13 cellular contexts compared by ENCODE assay signal in the genomic region with DNA sequence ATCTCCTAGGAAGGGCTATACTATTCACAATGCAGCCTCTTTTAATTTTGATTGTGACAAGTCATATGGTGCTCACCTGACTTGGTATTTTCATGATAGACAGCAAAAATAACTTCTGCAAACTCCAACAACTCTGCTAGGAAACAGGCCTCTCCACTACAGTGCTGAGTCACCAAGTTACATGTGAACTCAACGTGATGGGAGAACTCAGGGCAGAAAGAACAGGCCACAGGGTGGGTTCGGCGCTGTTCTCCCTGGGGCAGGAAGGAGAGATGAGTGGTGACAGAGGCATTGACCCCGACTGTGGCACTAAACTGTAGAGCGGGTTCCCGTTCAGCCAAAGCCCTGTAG.
DNase-seq lines count a peak whose midpoint lies in the region; ATAC-seq and TF ChIP-seq lines count a peak whose summit lies in the region.
"Had no signal": no experiment of that assay in that cellular context is flagged by ENCODE, and none has a peak within 500 bp of the region (broad histone marks: within the 10 kb centered on the region; RNA-seq: fewer than 3 reads in every experiment).

No MANE protein-coding gene starts in this region.

- H3K4me1 Mint-ChIP-seq in activated CD4-positive, alpha-beta T cell treated with anti-CD3 and anti-CD28 coated beads for 36 hours, result no peaks in the 10 kb centered on the region
- peaks cover 10% of the 10 kb centered on the region for H3K4me1 Mint-ChIP-seq in stimulated activated effector memory CD8-positive, alpha-beta T cell treated with anti-CD3 and anti-CD28 coated beads, Interleukin-12 subunit alpha, Interleukin-12 subunit beta, amount 100 ng/mL, for 72 hours
- H3K4me1 Mint-ChIP-seq: nephron had no signal

- peak; percentile 42 for ATAC-seq in activated CD4-positive, alpha-beta T cell treated with anti-CD3 and anti-CD28 coated beads for 36 hours
- ATAC-seq in stimulated activated effector memory CD8-positive, alpha-beta T cell treated with anti-CD3 and anti-CD28 coated beads, Interleukin-12 subunit alpha, Interleukin-12 subunit beta, amount 100 ng/mL, for 72 hours, result peak; percentile 61
- no peak for ATAC-seq in HG02852 (IDR thresholded peaks at IDR 0.05; ENCODE audit: unreplicated experiment)
- ATAC-seq in GM19351 (IDR thresholded peaks at IDR 0.05; ENCODE audit: unreplicated experiment), result no peak

- H3K27me3 ChIP-seq in SK-N-SH (ENCODE audit: insufficient read depth), result no peaks in the 10 kb centered on the region
- H3K27me3 ChIP-seq: heart right ventricle had no signal

- no peaks in the 10 kb centered on the region for H3K79me2 ChIP-seq in SK-N-SH (ENCODE audit: insufficient read depth)

- H2AFZ ChIP-seq in SK-N-SH (ENCODE audit: low read depth), result no peak overlapping the region

- peaks cover 0 to 8% of the 10 kb centered on the region in 2 experiments; a peak in 2 of 4 replicates for H3K4me1 ChIP-seq in SK-N-SH (ENCODE audit: control insufficient read depth in 1 of 2, insufficient read depth in 2 of 2, low read depth in 1 of 2, low read length in 1 of 2)
- H3K4me1 ChIP-seq: heart right ventricle had no signal

- H3K36me3 Mint-ChIP-seq in activated CD4-positive, alpha-beta T cell treated with anti-CD3 and anti-CD28 coated beads for 36 hours (ENCODE audit: low read depth), result peaks cover 40% of the 10 kb centered on the region
- peaks cover 62% of the 10 kb centered on the region for H3K36me3 Mint-ChIP-seq in stimulated activated effector memory CD8-positive, alpha-beta T cell treated with anti-CD3 and anti-CD28 coated beads, Interleukin-12 subunit alpha, Interleukin-12 subunit beta, amount 100 ng/mL, for 72 hours

- no peaks in the 10 kb centered on the region for H3K27me3 Mint-ChIP-seq in activated CD4-positive, alpha-beta T cell treated with anti-CD3 and anti-CD28 coated beads for 36 hours
- H3K27me3 Mint-ChIP-seq: T-helper 17 cell had no signal

- H3K9me2 ChIP-seq in SK-N-SH, result no peaks in the 10 kb centered on the region

- no peak overlapping the region for H3K4me2 ChIP-seq in SK-N-SH

- no peak overlapping the region for H3K9ac ChIP-seq in SK-N-SH

- peak overlapping the region; percentile 56 for H3K27ac Mint-ChIP-seq in activated CD4-positive, alpha-beta T cell treated with anti-CD3 and anti-CD28 coated beads for 36 hours
- H3K27ac Mint-ChIP-seq in stimulated activated effector memory CD8-positive, alpha-beta T cell treated with anti-CD3 and anti-CD28 coated beads, Interleukin-12 subunit alpha, Interleukin-12 subunit beta, amount 100 ng/mL, for 72 hours, result peak overlapping the region; percentile 87
- H3K27ac Mint-ChIP-seq: activated naive CD4-positive, alpha-beta T cell treated with anti-CD3 and anti-CD28 coated beads for 36 hours; nephron; T-helper 17 cell had no signal

- CTCF ChIA-PET in activated CD4-positive, alpha-beta T cell treated with anti-CD3 and anti-CD28 coated beads for 36 hours (lab: Charles Lee), result interaction anchor here (0.5 to 0.7 kb wide), 2 partner anchors 197 to 637 kb away, joined by 3 to 4 read pairs; no protein-coding TSS in a partner anchor
- CTCF ChIA-PET in SK-N-SH (lab: Yijun Ruan, JAX), result no interaction called here
- CTCF ChIA-PET in RWPE1 (lab: Yijun Ruan, JAX), result interaction anchor here (0.9 kb wide), 1 partner anchor 122 kb away, joined by 4 read pairs; no protein-coding TSS in a partner anchor

- DNase-seq in activated CD4-positive, alpha-beta T cell treated with anti-CD3 and anti-CD28 coated beads for 36 hours, result no peak
- no peak for DNase-seq in activated CD4-positive, alpha-beta T cell treated with anti-CD3 and anti-CD28 coated beads, Interleukin-2, amount 50 U/mL, for 4 hours
- DNase-seq in SK-N-SH (no peak), globus pallidus (ENCODE audit: low spot score) (peak; percentile 60), RWPE1 (ENCODE audit: low spot score) (no peak)
- DNase-seq in stimulated activated effector memory CD8-positive, alpha-beta T cell treated with anti-CD3 and anti-CD28 coated beads, Interleukin-12 subunit alpha, Interleukin-12 subunit beta, amount 100 ng/mL, for 72 hours (ENCODE audit: low spot score in 2 of 2), result no peak
- DNase-seq: activated naive CD4-positive, alpha-beta T cell treated with anti-CD3 and anti-CD28 coated beads for 36 hours; heart right ventricle; NCI-H446; T-helper 17 cell had no signal

- no peak overlapping the region for H3K4me3 ChIP-seq in SK-N-SH (ENCODE audit: low read depth in 2 of 2, low read length in 1 of 2)
- H3K4me3 ChIP-seq: heart right ventricle had no signal

- H3K9me3 Mint-ChIP-seq in activated CD4-positive, alpha-beta T cell treated with anti-CD3 and anti-CD28 coated beads for 36 hours (ENCODE audit: low read depth), result no peaks in the 10 kb centered on the region
- no peaks in the 10 kb centered on the region for H3K9me3 Mint-ChIP-seq in stimulated activated effector memory CD8-positive, alpha-beta T cell treated with anti-CD3 and anti-CD28 coated beads, Interleukin-12 subunit alpha, Interleukin-12 subunit beta, amount 100 ng/mL, for 72 hours

- intact Hi-C loops in activated CD4-positive, alpha-beta T cell treated with anti-CD3 and anti-CD28 coated beads for 36 hours (cut with DNase I, micrococcal nuclease), result loop anchor here in 1 of 2 experiments (5.0 kb wide), 1 partner anchor 123 kb away; no protein-coding TSS in a partner anchor

- peaks cover 15% of the 10 kb centered on the region for H3F3A ChIP-seq in SK-N-SH (replicated peaks; ENCODE audit: insufficient read depth)

- H4K20me1 ChIP-seq in SK-N-SH (ENCODE audit: insufficient read depth), result no peaks in the 10 kb centered on the region

- TF ChIP-seq RAD21 in SK-N-SH (IDR thresholded peaks at IDR 0.05; ENCODE audit: low read length), result no peak

- peak overlapping the region; percentile 6 to 28; a peak in 1 of 4 replicates for H3K27ac ChIP-seq in SK-N-SH (ENCODE audit: low read depth in 2 of 2, low read length in 1 of 2)
- H3K27ac ChIP-seq in RWPE1, result no peak overlapping the region
- H3K27ac ChIP-seq: heart right ventricle had no signal

- peaks cover 39 to 59% of the 10 kb centered on the region in 2 experiments for H3K36me3 ChIP-seq in SK-N-SH (replicated peaks in 1 of 2; ENCODE audit: control insufficient read depth in 1 of 2, insufficient read depth in 2 of 2, low read length in 1 of 2)

- no peak overlapping the region for H3K4me3 Mint-ChIP-seq in activated CD4-positive, alpha-beta T cell treated with anti-CD3 and anti-CD28 coated beads for 36 hours
- H3K4me3 Mint-ChIP-seq in stimulated activated effector memory CD8-positive, alpha-beta T cell treated with anti-CD3 and anti-CD28 coated beads, Interleukin-12 subunit alpha, Interleukin-12 subunit beta, amount 100 ng/mL, for 72 hours, result no peak overlapping the region
- H3K4me3 Mint-ChIP-seq: activated naive CD4-positive, alpha-beta T cell treated with anti-CD3 and anti-CD28 coated beads for 36 hours; nephron; T-helper 17 cell had no signal

- POLR2A ChIA-PET in activated CD4-positive, alpha-beta T cell treated with anti-CD3 and anti-CD28 coated beads for 36 hours (lab: Charles Lee), result no interaction called here
- POLR2A ChIA-PET in SK-N-SH (lab: Yijun Ruan, JAX) (no interaction called here), RWPE1 (lab: Yijun Ruan, JAX; ENCODE audit: low non-redundant PET) (no interaction called here)

- WGBS in SK-N-SH (ENCODE audit: low lambda C conversion rate), result 90% methylated on average over 6 of the region's 6 CpGs

- TF ChIP-seq EP300 in SK-N-SH (IDR thresholded peaks at IDR 0.05; ENCODE audit: borderline replicate concordance in 1 of 2, low read depth in 1 of 2, low read length in 1 of 2), result no peak

- TF ChIP-seq CTCF in SK-N-SH (IDR thresholded peaks at IDR 0.05), result no peak
- TF ChIP-seq CTCF in RWPE1 (conservative IDR thresholded peaks at IDR 0.05; ENCODE audit: low read depth), result no peak

- H3K9me3 ChIP-seq in SK-N-SH, result no peaks in the 10 kb centered on the region

TF ChIP-seq in SK-N-SH, 30 proteins besides CTCF, POLR2A, EP300 and RAD21 (continues in another document):
- TF ChIP-seq POLR2AphosphoS5 (IDR thresholded peaks at IDR 0.05; ENCODE audit: low read depth, low read length), result no peak
- no peak for TF ChIP-seq TEAD4 (IDR thresholded peaks at IDR 0.05; ENCODE audit: borderline replicate concordance, insufficient read depth)
- TF ChIP-seq USF2 (IDR thresholded peaks at IDR 0.05; ENCODE audit: borderline replicate concordance, low read depth, low read length), result no peak
- no peak for TF ChIP-seq TAF1 (IDR thresholded peaks at IDR 0.05; ENCODE audit: borderline replicate concordance, low read depth, low read length)
- TF ChIP-seq GATA2 (CRISPR knock-in tag; IDR thresholded peaks at IDR 0.05), result no peak
- no peak for TF ChIP-seq USF1 (IDR thresholded peaks at IDR 0.05; ENCODE audit: borderline replicate concordance, low read depth)
- TF ChIP-seq YY1 (IDR thresholded peaks at IDR 0.05; ENCODE audit: low read depth), result no peak
- no peak for TF ChIP-seq RCOR1 (IDR thresholded peaks at IDR 0.05; ENCODE audit: low read length)
- no peak for TF ChIP-seq PBX3 (IDR thresholded peaks at IDR 0.05)
- TF ChIP-seq EZH2phosphoT487 (IDR thresholded peaks at IDR 0.05; ENCODE audit: borderline replicate concordance, low read depth), result no peak
- no peak for TF ChIP-seq NFIC (IDR thresholded peaks at IDR 0.05; ENCODE audit: borderline replicate concordance)
- no peak for TF ChIP-seq MXI1 (IDR thresholded peaks at IDR 0.05; ENCODE audit: low read depth, low read length)
- TF ChIP-seq ELF1 (IDR thresholded peaks at IDR 0.05), result no peak

Comparison
In these comparisons a context has a peak if more than half of its experiments do, and no peak if none do; other contexts are left out.
1. ATAC-seq: peak in activated CD4-positive, alpha-beta T cell treated with anti-CD3 and anti-CD28 coated beads for 36 hours (single experiment) and stimulated activated effector memory CD8-positive, alpha-beta T cell treated with anti-CD3 and anti-CD28 coated beads, Interleukin-12 subunit alpha, Interleukin-12 subunit beta, amount 100 ng/mL, for 72 hours (single experiment); none in HG02852 (single experiment) and GM19351 (single experiment).